ENCODE assay signal across 8 cellular contexts in genomic region chr5:132263548-132264261, GRCh38. TPM values are rescaled to one million over a fixed set of nuclear protein-coding genes. Genes with fewer than 3 reads are reported as not detected.
DNase-seq lines count a peak whose midpoint lies in the region; TF ChIP-seq lines count a peak whose summit lies in the region.

No MANE protein-coding gene starts in this region.

- 81 to 86% methylated on average over 3 to 4 of the region's 7 CpGs for WGBS in mesodermal cell (ENCODE audit: insufficient coverage in 2 of 2), 2 experiments
- WGBS in mesendoderm (ENCODE audit: extremely low coverage, insufficient coverage, low lambda C conversion rate): no CpG with 5 or more reads among the region's 7 CpGs

- no peak overlapping the region for H4K5ac ChIP-seq in mesendoderm (ENCODE audit: low read length)

- no peaks in the 10 kb centered on the region for H3K36me3 Mint-ChIP-seq in brain

- H3K9ac ChIP-seq in mesendoderm (ENCODE audit: low read length): no peak overlapping the region

- peak; percentile 30 for DNase-seq in stimulated activated CD4-positive, alpha-beta T cell treated with anti-CD3 and anti-CD28 coated beads, Interleukin-4, amount 100 ng/mL, for 24 hours
- DNase-seq in stimulated activated CD4-positive, alpha-beta T cell treated with anti-CD3 and anti-CD28 coated beads, Interleukin-2, amount 100 ng/mL, for 48 hours: no peak
- DNase-seq in vagina (ENCODE audit: extremely low spot score in 2 of 2) (peak in 1 of 2 donors; percentile 91), mesendoderm (no peak), NCI-H446 (lab: John Stamatoyannopoulos, UW) (no peak), NCI-H2107 (lab: John Stamatoyannopoulos, UW) (no peak)

- H3K36me3 ChIP-seq in mesodermal cell (ENCODE audit: control insufficient read depth, insufficient read depth, low read length) (peaks cover 34% of the 10 kb centered on the region), vagina (peaks cover 0 to 16% of the 10 kb centered on the region in 2 donors), mesendoderm (ENCODE audit: control insufficient read depth, insufficient read depth, low read length) (no peaks in the 10 kb centered on the region)

- H2BK120ac ChIP-seq in mesendoderm (ENCODE audit: low read depth, low read length): no peak overlapping the region

- H3K27ac Mint-ChIP-seq in brain: peak overlapping the region in 4 of 5 experiments; percentile 59 to 97 (median 81)

- H3K27me3 ChIP-seq in vagina: no peaks in the 10 kb centered on the region
- H3K27me3 ChIP-seq in mesendoderm (ENCODE audit: insufficient read depth, low read length, poor library complexity): no peaks in the 10 kb centered on the region

- H2BK5ac ChIP-seq in mesendoderm (ENCODE audit: low read length): no peak overlapping the region

- no peak overlapping the region for H2BK15ac ChIP-seq in mesendoderm (replicated peaks; ENCODE audit: low read depth)

- H3K4ac ChIP-seq in mesendoderm (ENCODE audit: low read depth, low read length): no peak overlapping the region

- peaks cover 72% of the 10 kb centered on the region for H3K4me1 Mint-ChIP-seq in brain

- H3K4me2 ChIP-seq in mesendoderm (ENCODE audit: low read length): no peak overlapping the region

- intact Hi-C loops in vagina (cut with DNase I): no loop called here

- H3K18ac ChIP-seq in mesendoderm (ENCODE audit: low read length): no peak overlapping the region

- H3K23ac ChIP-seq in mesendoderm (ENCODE audit: low read length): no peak overlapping the region

- H3K4me3 Mint-ChIP-seq in brain: peak overlapping the region in 1 of 5 experiments; percentile 76

- H3K79me1 ChIP-seq in mesendoderm (ENCODE audit: low read length): no peaks in the 10 kb centered on the region

- no peak overlapping the region for H3K4me3 ChIP-seq in mesodermal cell (ENCODE audit: extremely low read depth, insufficient read depth, low read length, poor library complexity, severe bottlenecking)
- H3K4me3 ChIP-seq in vagina: no peak overlapping the region
- H3K4me3 ChIP-seq in mesendoderm (ENCODE audit: low read length): no peak overlapping the region

- no peak for TF ChIP-seq POLR2A in vagina (IDR thresholded peaks at IDR 0.05)

- H2AK5ac ChIP-seq in mesendoderm (ENCODE audit: low read length): no peak overlapping the region

- peaks cover 2% of the 10 kb centered on the region for H3K27me3 Mint-ChIP-seq in brain

- no peak overlapping the region for H4K8ac ChIP-seq in mesendoderm (ENCODE audit: low read depth, low read length)

- no peak for TF ChIP-seq CTCF in brain (conservative IDR thresholded peaks at IDR 0.05)
- no peak for TF ChIP-seq CTCF in vagina (IDR thresholded peaks at IDR 0.05)

- H3K79me2 ChIP-seq in mesendoderm (ENCODE audit: control insufficient read depth, insufficient read depth, low read length): no peaks in the 10 kb centered on the region

- H3K9me3 ChIP-seq in mesodermal cell (ENCODE audit: control insufficient read depth, low read length) (no peaks in the 10 kb centered on the region), vagina (no peaks in the 10 kb centered on the region)

- H3K27ac ChIP-seq in mesodermal cell (ENCODE audit: low read depth, low read length, severe bottlenecking) (peak overlapping the region; percentile 95), vagina (peak overlapping the region; percentile 77), mesendoderm (ENCODE audit: low read depth, low read length) (no peak overlapping the region)

- H3K9me3 Mint-ChIP-seq in brain: no peaks in the 10 kb centered on the region

- no peak overlapping the region for H3K56ac ChIP-seq in mesendoderm (ENCODE audit: low read length)

- peaks cover 57% of the 10 kb centered on the region for H3K4me1 ChIP-seq in mesodermal cell (ENCODE audit: control insufficient read depth, insufficient read depth, low read length, poor library complexity, severe bottlenecking)
- peaks cover 85% of the 10 kb centered on the region for H3K4me1 ChIP-seq in vagina
- H3K4me1 ChIP-seq in mesendoderm (ENCODE audit: control insufficient read depth, low read depth, low read length): no peaks in the 10 kb centered on the region

RNA-seq across cellular contexts. Expression of gene PDLIM4, which starts 6.2 kb away (rescaled TPM):
- 15.9 TPM for polyA plus RNA-seq in brain (ENCODE audit: insufficient read depth, low read depth, low replicate concordance)
- polyA plus RNA-seq in mesodermal cell (2013, experiment 1 of 2): 41.5 TPM
- polyA plus RNA-seq in mesodermal cell (2013, experiment 2 of 2): 33.3 TPM
- total RNA-seq in vagina: 76.4 TPM
- 4.9 TPM for polyA plus RNA-seq in mesendoderm (2013, experiment 1 of 2)
- 5.2 TPM for polyA plus RNA-seq in mesendoderm (2013, experiment 2 of 2)

RNA-seq across cellular contexts. Expression of gene SLC22A4, which starts 30.5 kb away (rescaled TPM):
- polyA plus RNA-seq in brain (ENCODE audit: insufficient read depth, low read depth, low replicate concordance): 0.76 TPM
- polyA plus RNA-seq in mesodermal cell (2013, experiment 1 of 2): 0.77 TPM
- 0.81 TPM for polyA plus RNA-seq in mesodermal cell (2013, experiment 2 of 2)
- total RNA-seq in vagina: 1.7 TPM
- polyA plus RNA-seq in mesendoderm (2013, experiment 1 of 2): 0.15 TPM
- 0.25 TPM for polyA plus RNA-seq in mesendoderm (2013, experiment 2 of 2)

RNA-seq across cellular contexts. Expression of gene P4HA2, which starts 36.1 kb away (rescaled TPM):
- polyA plus RNA-seq in brain (ENCODE audit: insufficient read depth, low read depth, low replicate concordance): 8.4 TPM
- 59.9 TPM for polyA plus RNA-seq in mesodermal cell (2013, experiment 1 of 2)
- polyA plus RNA-seq in mesodermal cell (2013, experiment 2 of 2): 58.1 TPM
- 42.0 TPM for total RNA-seq in vagina
- polyA plus RNA-seq in mesendoderm (2013, experiment 1 of 2): 1.7 TPM
- 1.8 TPM for polyA plus RNA-seq in mesendoderm (2013, experiment 2 of 2)
